ENCODE assay signal across 23 cellular contexts in the genomic region with DNA sequence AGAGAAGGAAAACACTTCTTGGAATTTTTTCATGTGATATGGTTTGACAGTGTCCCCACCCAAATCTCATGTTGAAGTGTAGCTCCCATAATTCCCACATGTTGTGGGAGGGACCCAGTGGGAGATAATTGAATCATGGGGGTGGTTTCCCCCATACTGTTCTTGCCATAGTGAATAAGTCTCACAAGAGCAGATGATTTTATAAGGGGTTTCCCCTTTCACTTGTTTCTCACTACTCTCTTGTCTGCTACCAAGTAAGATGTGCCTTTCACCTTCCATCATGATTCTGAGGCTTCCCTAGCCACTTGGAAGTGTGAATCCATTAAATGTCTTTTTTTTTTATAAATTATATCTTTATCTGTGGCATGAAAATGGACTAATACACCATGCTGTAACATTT.
"Had no signal": no experiment of that assay in that cellular context is flagged by ENCODE, and none has a peak within 500 bp of the region (broad histone marks: within the 10 kb centered on the region; RNA-seq: fewer than 3 reads in every experiment).

No MANE protein-coding gene starts in this region.

- ATAC-seq: Panc1 had no signal

- H3K4me3 ChIP-seq: SJCRH30 had no signal

- H3K9ac ChIP-seq: SK-N-SH had no signal

- H3K9me3 ChIP-seq: SJCRH30, SK-N-SH had no signal

- H3K4me2 ChIP-seq: SK-N-SH had no signal

- DNase-seq: activated CD4-positive, alpha-beta T cell treated with anti-CD3 and anti-CD28 coated beads, Interleukin-2, amount 10 ng/mL, durations not matched to agents 24 days and 14 days; activated CD4-positive, alpha-beta T cell treated with anti-CD3 and anti-CD28 coated beads, Interleukin-2, amount 50 U/mL, for 48 hours; activated CD8-positive, alpha-beta memory T cell treated with anti-CD3 and anti-CD28 coated beads, Interleukin-2, amount 50 U/mL, for 4 hours; activated gamma-delta T cell; activated naive CD4-positive, alpha-beta T cell treated with anti-CD3 and anti-CD28 coated beads for 36 hours; activated T-cell treated with anti-CD3 and anti-CD28 coated beads, Interleukin-2, amount 50 U/mL, for 24 hours; amygdala; KG1; NCI-H1092 treated with DMSO at 0.1 percent for 48 hours; NCI-H1417 treated with DMSO at 0.1 percent for 48 hours; NCI-H1694; NCI-H2029; NCI-H2107; NCI-H2171 treated with DMSO at 0.1 percent for 48 hours; NCI-H226; NCI-H526 treated with DMSO at 0.1 percent for 48 hours; NCI-H82; Right ventricle myocardium superior; RPMI8226; SJCRH30; SK-N-SH; SW 1271 had no signal

- H3K27me3 ChIP-seq: SJCRH30 had no signal

- H3K9me2 ChIP-seq: SK-N-SH had no signal

- H3K36me3 ChIP-seq: SJCRH30 had no signal
